In genomic region chr6:7899046-7899888, GRCh38 we compare ENCODE assay signal across 10 cellular contexts. TPM values are rescaled to one million over a fixed set of nuclear protein-coding genes. Genes with fewer than 3 reads are reported as not detected.
DNase-seq lines count a peak whose midpoint lies in the region; ATAC-seq, FAIRE-seq and TF ChIP-seq lines count a peak whose summit lies in the region.
"Had no signal": no experiment of that assay in that cellular context is flagged by ENCODE, and none has a peak within 500 bp of the region (broad histone marks: within the 10 kb centered on the region; RNA-seq: fewer than 3 reads in every experiment).

No MANE protein-coding gene starts in this region.

- H3K36me3 ChIP-seq in GM12878 (ENCODE audit: control insufficient read depth in 2 of 2, insufficient read depth in 2 of 2, low read length in 1 of 2): peaks cover 26 to 64% of the 10 kb centered on the region in 2 experiments

- no peaks in the 10 kb centered on the region for H3K27me3 Mint-ChIP-seq in nephron (ENCODE audit: low read depth)
- H3K27me3 Mint-ChIP-seq: T-helper 17 cell had no signal

- intact Hi-C loops in GM12878 (cut with micrococcal nuclease; ENCODE audit: unreplicated experiment): loop anchor here (1.0 to 5.0 kb wide), 3 partner anchors 93 to 177 kb away; partner anchors contain the start of gene BLOC1S5

- H3K9ac ChIP-seq in GM12878 (ENCODE audit: control insufficient read depth, insufficient read depth, low read length): no peak overlapping the region

- H3K27ac ChIP-seq in GM12878 (ENCODE audit: control insufficient read depth, insufficient read depth): no peak overlapping the region
- H3K27ac ChIP-seq: ascending aorta had no signal

- DNase-seq in GM12878 (ENCODE audit: low read depth, low spot score): no peak
- DNase-seq in globus pallidus (ENCODE audit: low spot score): no peak
- DNase-seq in T-helper 9 cell: no peak
- no peak for DNase-seq in urothelium cell line (ENCODE audit: low spot score)
- no peak for DNase-seq in activated effector memory CD4-positive, alpha-beta T cell treated with Interleukin-2 at 50 U/mL for 16 hours
- DNase-seq: T-helper 17 cell had no signal

- peak; percentile 65 for TF ChIP-seq RAD21 in GM12878 (IDR thresholded peaks at IDR 0.05; ENCODE audit: insufficient read depth, low read depth, low read length)

- peak overlapping the region; percentile 73 to 87 (median 73) for H3K27ac Mint-ChIP-seq in nephron
- H3K27ac Mint-ChIP-seq: T-helper 17 cell had no signal

- CTCF ChIA-PET in GM12878 (lab: Yijun Ruan, JAX): interaction anchor here (0.7 to 2.4 kb wide), 11 partner anchors 10 to 320 kb away, joined by 3 to 16 read pairs (median 6); no protein-coding TSS in a partner anchor

- peaks cover 2% of the 10 kb centered on the region for H3K79me2 ChIP-seq in GM12878 (ENCODE audit: control insufficient read depth, insufficient read depth, low read length)

- peak; percentile 38 for FAIRE-seq in GM12878 (lab: Jason Lieb, UNC)
- FAIRE-seq in urothelium cell line (lab: Jason Lieb, UNC): no peak

- POLR2A ChIA-PET in GM12878 (lab: Charles Lee): no interaction called here

- TF ChIP-seq CTCF in GM12878 (IDR thresholded peaks at IDR 0.05 in 2 of 3, conservative IDR thresholded peaks at IDR 0.05 in 1 of 3; ENCODE audit: control insufficient read depth in 2 of 3, extremely low read depth in 1 of 3, insufficient read depth in 1 of 3, low read depth in 3 of 3, low read length in 3 of 3) (peak; percentile 31 to 50 (median 34); a peak in 4 of 6 replicates), nephron (IDR thresholded peaks at IDR 0.05; ENCODE audit: unreplicated experiment in 3 of 3) (peak in 2 of 3 experiments; percentile 12 to 16)

- H3K4me1 Mint-ChIP-seq in nephron: no peaks in the 10 kb centered on the region
- H3K4me1 Mint-ChIP-seq: T-helper 17 cell had no signal

- no peak overlapping the region for H2AFZ ChIP-seq in GM12878 (ENCODE audit: control insufficient read depth, low read depth, low read length)

- peak; percentile 73 for ATAC-seq in GM18907 (IDR thresholded peaks at IDR 0.05; ENCODE audit: unreplicated experiment)
- peak; percentile 66 for ATAC-seq in HG03139 (IDR thresholded peaks at IDR 0.05; ENCODE audit: unreplicated experiment)
- ATAC-seq in GM12878: peak; percentile 77
- ATAC-seq: T-helper 17 cell had no signal

- no TSS peak for BruUV-seq in GM12878 (replicated peaks; lab: Mats Ljungman, UMichigan)

- H3K9me3 ChIP-seq in GM12878 (replicated peaks; ENCODE audit: control insufficient read depth, insufficient read depth, low read length): no peaks in the 10 kb centered on the region
- H3K9me3 ChIP-seq: ascending aorta had no signal

- H3K4me2 ChIP-seq in GM12878 (ENCODE audit: control insufficient read depth, insufficient read depth): no peak overlapping the region

- no peaks in the 10 kb centered on the region for H3K27me3 ChIP-seq in GM12878 (replicated peaks in 1 of 2; ENCODE audit: control insufficient read depth in 2 of 2, insufficient read depth in 2 of 2, low read length in 1 of 2)
- H3K27me3 ChIP-seq: ascending aorta had no signal

- no peaks in the 10 kb centered on the region for H3K9me3 Mint-ChIP-seq in nephron

- H3K4me3 ChIP-seq in GM12878: no peak overlapping the region
- H3K4me3 ChIP-seq: ascending aorta had no signal

- no peak overlapping the region for H3K4me3 Mint-ChIP-seq in nephron
- H3K4me3 Mint-ChIP-seq: T-helper 17 cell had no signal

- peaks cover 66% of the 10 kb centered on the region for H3K36me3 Mint-ChIP-seq in nephron (ENCODE audit: low read depth)

- H4K20me1 ChIP-seq in GM12878 (ENCODE audit: control insufficient read depth, insufficient read depth): peaks cover 6% of the 10 kb centered on the region

- SMC1A ChIA-PET in GM12878 (lab: Charles Lee; ENCODE audit: uncharacterized antibody, unreplicated experiment): interaction anchor here (0.6 to 3.3 kb wide), 11 partner anchors 10 to 320 kb away, joined by 3 to 20 read pairs (median 3); no protein-coding TSS in a partner anchor

- no peak for TF ChIP-seq EP300 in GM12878 (IDR thresholded peaks at IDR 0.05; ENCODE audit: borderline replicate concordance in 1 of 2, control insufficient read depth in 1 of 2, low read depth in 2 of 2, low read length in 2 of 2)

- in situ Hi-C loops in GM12878 (cut with MboI): no loop called here

- WGBS in GM12878 (ENCODE audit: insufficient coverage, insufficient replicate concordance, low lambda C conversion rate, missing lambda C conversion rate): 74% methylated on average over 6 of the region's 6 CpGs

- no peak for TF ChIP-seq POLR2A in GM12878 (IDR thresholded peaks at IDR 0.05; ENCODE audit: low read depth, low read length)

- RAD21 ChIA-PET in GM12878 (lab: Charles Lee; ENCODE audit: unreplicated experiment): interaction anchor here (0.9 to 2.0 kb wide), 6 partner anchors 93 to 320 kb away, joined by 3 to 11 read pairs (median 6); no protein-coding TSS in a partner anchor

- H3K4me1 ChIP-seq in GM12878 (ENCODE audit: control insufficient read depth, insufficient read depth, low read length): peaks cover 21% of the 10 kb centered on the region
- H3K4me1 ChIP-seq: ascending aorta had no signal

TF ChIP-seq in GM12878, 131 proteins besides CTCF, POLR2A, EP300 and RAD21:
- peak; percentile 42; the same call in 1 of the 2 replicates for TF ChIP-seq SMC3 (IDR thresholded peaks at IDR 0.05; ENCODE audit: borderline replicate concordance, low read length)
- TF ChIP-seq NR2C1 (IDR thresholded peaks at IDR 0.05): no peak
TF ChIP-seq in GM12878: peak in this region for 1.

RNA-seq across cellular contexts. Expression of gene TXNDC5, which starts 11.3 kb away (rescaled TPM):
- 52.5 and 54.0 TPM in 2 replicates for total RNA-seq in GM12878 (2013; cell fraction: nucleolus; rRNA removed)
- total RNA-seq in GM12878 (2014; rRNA removed): 173 and 181 TPM in 2 replicates
- total RNA-seq in GM12878 (2014; rRNA removed; fragmentation: Illumina TruSeq; extraction: Trizol): 128 and 143 TPM in 2 replicates
- 131 and 143 TPM in 2 replicates for total RNA-seq in GM12878 (2021)
- polyA plus RNA-seq in GM12878 (2011; ENCODE audit: low read depth): 122 TPM
- 38.2 and 50.1 TPM in 2 replicates for polyA plus RNA-seq in GM12878 (2011; rRNA removed)
- 47.0 and 47.9 TPM in 2 replicates for polyA plus RNA-seq in GM12878 (2011; cell fraction: cytosol; rRNA removed)
- polyA plus RNA-seq in GM12878 (2011; cell fraction: nucleus; rRNA removed): 30.6 and 39.9 TPM in 2 replicates
- 117 and 141 TPM in 2 replicates for polyA plus RNA-seq in GM12878 (2012)
- polyA plus RNA-seq in GM12878 (2014; fragmentation: Illumina TruSeq; extraction: Trizol): 135 and 145 TPM in 2 replicates
- polyA plus RNA-seq in GM12878 (2014; fragmentation: Nextera tagmentation; extraction: Ambion mirVana): 10 to 100 TPM; 38.1 to 46.7 TPM
- 122 and 129 TPM in 2 replicates for polyA plus RNA-seq in GM12878 (2014; rRNA removed)
- 100 to 1,000 TPM in 1 of 2 experiments, 1 to 10 TPM in 1; 7.2 to 165 TPM for polyA plus RNA-seq in GM12878 (2016; fragmentation: Nextera tagmentation; extraction: Ambion mirVana)
- 39.4 and 40.8 TPM in 2 replicates for polyA minus RNA-seq in GM12878 (2011; rRNA and poly(A)+ RNA removed)
- polyA minus RNA-seq in GM12878 (2011; cell fraction: cytosol; rRNA and poly(A)+ RNA removed): 15.0 and 18.6 TPM in 2 replicates
- polyA minus RNA-seq in GM12878 (2011; cell fraction: nucleus; rRNA and poly(A)+ RNA removed): 9.7 and 14.4 TPM in 2 replicates
